Comparison of ENCODE assay signal across 20 cellular contexts in the genomic region with DNA sequence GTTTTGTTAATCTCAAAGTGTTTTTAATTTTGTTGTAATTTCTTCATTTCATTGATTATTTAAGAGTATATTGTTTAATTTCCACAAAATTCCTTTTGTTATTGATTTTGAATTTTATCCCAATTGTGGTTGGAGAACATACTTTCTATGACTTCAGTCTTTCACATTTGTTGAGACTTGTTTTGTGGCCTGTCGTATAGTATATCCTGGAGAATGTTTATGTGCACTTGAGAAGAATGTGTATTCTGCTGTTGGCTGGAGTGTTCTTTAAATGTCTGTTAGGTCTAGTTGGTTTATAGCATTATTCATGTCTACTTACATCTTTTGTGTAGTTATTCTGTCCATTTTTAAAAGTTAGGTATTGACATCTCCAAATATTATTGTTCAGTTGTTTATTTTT.
DNase-seq lines count a peak whose midpoint lies in the region; ATAC-seq, FAIRE-seq and TF ChIP-seq lines count a peak whose summit lies in the region.
"Had no signal": no experiment of that assay in that cellular context is flagged by ENCODE, and none has a peak within 500 bp of the region (broad histone marks: within the 10 kb centered on the region; RNA-seq: fewer than 3 reads in every experiment).

No MANE protein-coding gene starts in this region.

- CTCF ChIA-PET in A549 (lab: Yijun Ruan, JAX), result no interaction called here

- TF ChIP-seq EP300 in A549 (IDR thresholded peaks at IDR 0.05), result no peak

- peak; percentile 86 for FAIRE-seq in A549 (lab: Jason Lieb, UNC)
- peak; percentile 53 for FAIRE-seq in H54 (lab: Jason Lieb, UNC)
- no peak for FAIRE-seq in bronchial epithelial cell (lab: Jason Lieb, UNC)
- FAIRE-seq in islet of Langerhans (lab: Jason Lieb, UNC), result peak; percentile 53
- FAIRE-seq: GM12892, GM19239 had no signal

- DNase-seq in A549 (ENCODE audit: low read depth in 1 of 2, low spot score in 1 of 2), result no peak
- no peak for DNase-seq in H54 (ENCODE audit: insufficient read length, low spot score)
- DNase-seq in bronchial epithelial cell (ENCODE audit: low read depth), result peak; percentile 75
- no peak for DNase-seq in NCI-H524 (lab: John Stamatoyannopoulos, UW)
- DNase-seq in NCI-H1092 (lab: John Stamatoyannopoulos, UW), result no peak
- DNase-seq: 8988T; C1 segment of cervical spinal cord; Calu3; CD4-positive, alpha-beta memory T cell; COR-L47; DMS53; DMS79 treated with DMSO at 0.1 percent for 48 hours; GF-D8; H7; HCEC 1CT had no signal

- H3K4me3 ChIP-seq in A549 (no peak overlapping the region), bronchial epithelial cell (ENCODE audit: low read depth, low read length) (no peak overlapping the region)
- H3K4me3 ChIP-seq: GM23338 had no signal

- no peak for ATAC-seq in A549
- no peak for ATAC-seq in HG02852 (IDR thresholded peaks at IDR 0.05; ENCODE audit: unreplicated experiment)
- ATAC-seq: GM23338 had no signal

- H3K36me3 ChIP-seq in bronchial epithelial cell (ENCODE audit: control insufficient read depth, insufficient read depth, low read length), result no peaks in the 10 kb centered on the region

- H3K27me3 ChIP-seq in bronchial epithelial cell (ENCODE audit: control insufficient read depth, insufficient read depth, low read length), result no peaks in the 10 kb centered on the region

- no peak overlapping the region for H3K4me2 ChIP-seq in A549
- H3K4me2 ChIP-seq: GM23338 had no signal

- no peak for TF ChIP-seq CTCF in A549 (IDR thresholded peaks at IDR 0.05)
- TF ChIP-seq CTCF in bronchial epithelial cell (IDR thresholded peaks at IDR 0.05; ENCODE audit: insufficient read depth, low read length, severe bottlenecking), result no peak

- peaks cover 11% of the 10 kb centered on the region; the same call in 1 of the 3 replicates for H3K4me1 ChIP-seq in A549

- POLR2A ChIA-PET in A549 (lab: Yijun Ruan, JAX), result no interaction called here

- TF ChIP-seq RAD21 in A549 (conservative IDR thresholded peaks at IDR 0.05 in 1 of 2, IDR thresholded peaks at IDR 0.05 in 1 of 2), result no peak

- TF ChIP-seq POLR2A in A549 (IDR thresholded peaks at IDR 0.05; ENCODE audit: low read length) (no peak), H54 (IDR thresholded peaks at IDR 0.05; ENCODE audit: low read depth, low read length) (no peak)

- H3K27ac ChIP-seq in A549, result no peak overlapping the region

- H3K9me3 ChIP-seq in A549, result no peaks in the 10 kb centered on the region

- 93% methylated on average over 1 of the region's 1 CpG for WGBS in A549 (ENCODE audit: missing lambda C conversion rate)

TF ChIP-seq in A549, 52 proteins besides CTCF, POLR2A, EP300 and RAD21:
- TF ChIP-seq, protein P1, sequence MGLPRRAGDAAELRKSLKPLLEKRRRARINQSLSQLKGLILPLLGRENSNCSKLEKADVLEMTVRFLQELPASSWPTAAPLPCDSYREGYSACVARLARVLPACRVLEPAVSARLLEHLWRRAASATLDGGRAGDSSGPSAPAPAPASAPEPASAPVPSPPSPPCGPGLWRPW (IDR thresholded peaks at IDR 0.05), result no peak
- no peak for TF ChIP-seq HOXB5 (CRISPR knock-in tag; IDR thresholded peaks at IDR 0.05)
- TF ChIP-seq POLR2AphosphoS2 (conservative IDR thresholded peaks at IDR 0.05; ENCODE audit: low read length), result no peak
- no peak for TF ChIP-seq JUN (IDR thresholded peaks at IDR 0.05)
- TF ChIP-seq, protein P2, sequence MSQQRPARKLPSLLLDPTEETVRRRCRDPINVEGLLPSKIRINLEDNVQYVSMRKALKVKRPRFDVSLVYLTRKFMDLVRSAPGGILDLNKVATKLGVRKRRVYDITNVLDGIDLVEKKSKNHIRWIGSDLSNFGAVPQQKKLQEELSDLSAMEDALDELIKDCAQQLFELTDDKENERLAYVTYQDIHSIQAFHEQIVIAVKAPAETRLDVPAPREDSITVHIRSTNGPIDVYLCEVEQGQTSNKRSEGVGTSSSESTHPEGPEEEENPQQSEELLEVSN (IDR thresholded peaks at IDR 0.05; ENCODE audit: borderline replicate concordance, low read depth), result no peak
- TF ChIP-seq HOXA7 (CRISPR knock-in tag; IDR thresholded peaks at IDR 0.05), result no peak
- TF ChIP-seq NR3C1 (IDR thresholded peaks at IDR 0.05), result no peak
- no peak for TF ChIP-seq HDAC2 (IDR thresholded peaks at IDR 0.05)
- no peak for TF ChIP-seq RFX5 (IDR thresholded peaks at IDR 0.05)
- TF ChIP-seq, protein P3, sequence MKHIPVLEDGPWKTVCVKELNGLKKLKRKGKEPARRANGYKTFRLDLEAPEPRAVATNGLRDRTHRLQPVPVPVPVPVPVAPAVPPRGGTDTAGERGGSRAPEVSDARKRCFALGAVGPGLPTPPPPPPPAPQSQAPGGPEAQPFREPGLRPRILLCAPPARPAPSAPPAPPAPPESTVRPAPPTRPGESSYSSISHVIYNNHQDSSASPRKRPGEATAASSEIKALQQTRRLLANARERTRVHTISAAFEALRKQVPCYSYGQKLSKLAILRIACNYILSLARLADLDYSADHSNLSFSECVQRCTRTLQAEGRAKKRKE (CRISPR knock-in tag; IDR thresholded peaks at IDR 0.05; ENCODE audit: low read depth), result no peak
- no peak for TF ChIP-seq RCOR1 (IDR thresholded peaks at IDR 0.05; ENCODE audit: low read depth, low read length)
- TF ChIP-seq, protein P4, sequence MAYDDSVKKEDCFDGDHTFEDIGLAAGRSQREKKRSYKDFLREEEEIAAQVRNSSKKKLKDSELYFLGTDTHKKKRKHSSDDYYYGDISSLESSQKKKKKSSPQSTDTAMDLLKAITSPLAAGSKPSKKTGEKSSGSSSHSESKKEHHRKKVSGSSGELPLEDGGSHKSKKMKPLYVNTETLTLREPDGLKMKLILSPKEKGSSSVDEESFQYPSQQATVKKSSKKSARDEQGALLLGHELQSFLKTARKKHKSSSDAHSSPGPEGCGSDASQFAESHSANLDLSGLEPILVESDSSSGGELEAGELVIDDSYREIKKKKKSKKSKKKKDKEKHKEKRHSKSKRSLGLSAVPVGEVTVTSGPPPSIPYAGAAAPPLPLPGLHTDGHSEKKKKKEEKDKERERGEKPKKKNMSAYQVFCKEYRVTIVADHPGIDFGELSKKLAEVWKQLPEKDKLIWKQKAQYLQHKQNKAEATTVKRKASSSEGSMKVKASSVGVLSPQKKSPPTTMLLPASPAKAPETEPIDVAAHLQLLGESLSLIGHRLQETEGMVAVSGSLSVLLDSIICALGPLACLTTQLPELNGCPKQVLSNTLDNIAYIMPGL (CRISPR knock-in tag; IDR thresholded peaks at IDR 0.05; ENCODE audit: borderline replicate concordance), result no peak
- TF ChIP-seq CBX8 (IDR thresholded peaks at IDR 0.05), result no peak
- TF ChIP-seq RARB (CRISPR knock-in tag; IDR thresholded peaks at IDR 0.05), result no peak
- no peak for TF ChIP-seq EHMT2 (IDR thresholded peaks at IDR 0.05; ENCODE audit: low read depth)
- TF ChIP-seq TFCP2L1 (CRISPR knock-in tag; IDR thresholded peaks at IDR 0.05), result no peak
- TF ChIP-seq CHD2 (IDR thresholded peaks at IDR 0.05; ENCODE audit: low read length, partially characterized antibody), result no peak
- no peak for TF ChIP-seq ZSCAN20 (CRISPR knock-in tag; IDR thresholded peaks at IDR 0.05)
